ENCODE assay signal across 1 cellular context in genomic region chr6:155340464-155341129, GRCh38.
TF ChIP-seq lines count a peak whose summit lies in the region.

No MANE protein-coding gene starts in this region.

TF ChIP-seq in HepG2, 621 proteins besides CTCF, POLR2A, EP300 and RAD21 (continued from another document):
- TF ChIP-seq ZBTB49 (CRISPR knock-in tag; IDR thresholded peaks at IDR 0.05; ENCODE audit: borderline replicate concordance) (peak; percentile 27; the same call in 1 of the 2 replicates), CBFB (CRISPR knock-in tag; IDR thresholded peaks at IDR 0.05) (peak; percentile 51; the same call in 1 of the 2 replicates), MED1 (CRISPR knock-in tag; IDR thresholded peaks at IDR 0.05) (peak; percentile 53; the same call in 1 of the 2 replicates), SETDB1 (CRISPR knock-in tag; IDR thresholded peaks at IDR 0.05; ENCODE audit: borderline replicate concordance) (no peak), GTF3A (CRISPR knock-in tag; conservative IDR thresholded peaks at IDR 0.05) (0 out of 2 replicates have a peak, but pooled peaks have one; percentile 13), MLXIP (CRISPR knock-in tag; IDR thresholded peaks at IDR 0.05; ENCODE audit: borderline replicate concordance) (no peak), ERF (CRISPR knock-in tag; IDR thresholded peaks at IDR 0.05) (peak; percentile 73), STAG1 (CRISPR knock-in tag; IDR thresholded peaks at IDR 0.05) (peak; percentile 98), JDP2 (CRISPR knock-in tag; IDR thresholded peaks at IDR 0.05; ENCODE audit: borderline replicate concordance) (no peak), DNMT1 (CRISPR knock-in tag; IDR thresholded peaks at IDR 0.05) (no peak), BRD4 (CRISPR knock-in tag; IDR thresholded peaks at IDR 0.05) (peak; percentile 68; the same call in 1 of the 2 replicates), ZNF20 (CRISPR knock-in tag; IDR thresholded peaks at IDR 0.05) (no peak)
